ENCODE assay signal across 8 cellular contexts in the genomic region with DNA sequence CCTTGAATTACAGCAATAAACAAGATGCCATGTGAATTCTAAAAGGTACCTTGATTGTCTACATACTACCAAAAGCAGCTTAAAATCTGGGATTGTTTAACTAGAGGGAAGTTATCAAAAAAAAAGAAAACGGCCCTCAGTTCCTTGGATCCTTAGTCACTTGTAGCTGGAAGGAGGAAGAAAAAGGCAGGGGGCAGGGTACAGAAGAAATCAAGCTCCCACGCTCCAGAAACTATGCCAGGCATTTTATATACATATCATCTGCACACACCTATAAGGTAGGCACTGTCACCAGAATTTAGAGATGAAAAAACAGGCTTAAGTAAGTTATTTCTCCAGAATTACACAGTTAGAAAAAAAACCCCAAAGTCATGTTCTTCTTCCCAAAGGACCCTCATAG.
"Had no signal": no experiment of that assay in that cellular context is flagged by ENCODE, and none has a peak within 500 bp of the region (broad histone marks: within the 10 kb centered on the region; RNA-seq: fewer than 3 reads in every experiment).

No MANE protein-coding gene starts in this region.

- FAIRE-seq: HTR-8/SVneo, K562 had no signal

- H3K4me3 ChIP-seq: HAP-1, K562 had no signal

- DNase-seq: GOT3, H7, HFFc6, IMR-90 had no signal

- H3K4me1 ChIP-seq: HAP-1 had no signal

- ATAC-seq: HCT116, K562 had no signal
